ENCODE assay signal across 11 cellular contexts in the genomic region with DNA sequence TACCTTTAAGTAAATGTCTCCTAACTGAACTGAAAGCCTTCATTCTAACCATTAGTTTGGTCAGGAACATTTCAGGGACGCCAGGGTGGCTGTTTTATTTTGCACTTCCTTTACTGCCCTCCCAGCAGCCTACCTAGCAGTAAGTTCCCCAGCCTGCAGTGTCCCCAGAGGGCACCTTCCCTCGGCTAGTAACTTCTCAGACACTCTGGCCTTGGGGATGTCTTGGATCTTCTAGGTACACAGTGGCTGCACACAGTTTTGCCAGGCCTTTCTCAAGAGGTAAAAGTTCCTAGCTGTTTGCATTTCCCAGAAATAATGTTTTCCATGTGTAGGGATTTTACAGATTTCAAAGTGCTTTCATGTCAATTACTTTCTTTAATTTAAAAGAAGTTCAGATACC. TPM values are rescaled to one million over a fixed set of nuclear protein-coding genes. Genes with fewer than 3 reads are reported as not detected.
DNase-seq lines count a peak whose midpoint lies in the region; ATAC-seq and TF ChIP-seq lines count a peak whose summit lies in the region.
"Had no signal": no experiment of that assay in that cellular context is flagged by ENCODE, and none has a peak within 500 bp of the region (broad histone marks: within the 10 kb centered on the region; RNA-seq: fewer than 3 reads in every experiment).

No MANE protein-coding gene starts in this region.

- H3K4me3 ChIP-seq in left ventricle myocardium inferior, result peak overlapping the region; percentile 72

- no peak for TF ChIP-seq CTCF in left ventricle myocardium inferior (IDR thresholded peaks at IDR 0.05; ENCODE audit: borderline replicate concordance)

- H3K36me3 ChIP-seq in ES-I3 (ENCODE audit: insufficient read depth, low read length), result no peaks in the 10 kb centered on the region
- H3K36me3 ChIP-seq in left ventricle myocardium inferior, result no peaks in the 10 kb centered on the region

- H3K27ac Mint-ChIP-seq in activated CD4-positive, alpha-beta T cell treated with anti-CD3 and anti-CD28 coated beads, Interleukin-2, amount 10 ng/mL, durations not matched to agents 24 days and 14 days, result no peak overlapping the region
- H3K27ac Mint-ChIP-seq: activated B cell treated with CpG ODN at 0.5 μM for 24 hours had no signal

- H3K27me3 Mint-ChIP-seq in activated CD4-positive, alpha-beta T cell treated with anti-CD3 and anti-CD28 coated beads, Interleukin-2, amount 10 ng/mL, durations not matched to agents 24 days and 14 days, result peaks cover 25% of the 10 kb centered on the region

- H3K4me1 Mint-ChIP-seq in activated CD4-positive, alpha-beta T cell treated with anti-CD3 and anti-CD28 coated beads, Interleukin-2, amount 10 ng/mL, durations not matched to agents 24 days and 14 days, result peaks cover 3% of the 10 kb centered on the region

- intact Hi-C loops in left ventricle myocardium inferior (cut with micrococcal nuclease), result no loop called here
- intact Hi-C loops in sciatic nerve (cut with DNase I), result no loop called here
- intact Hi-C loops in activated CD4-positive, alpha-beta T cell treated with anti-CD3 and anti-CD28 coated beads, Interleukin-2, amount 10 ng/mL, durations not matched to agents 24 days and 14 days (cut with micrococcal nuclease), result no loop called here

- ATAC-seq in sciatic nerve, result peak; percentile 53

- H3K9ac ChIP-seq in ES-I3 (ENCODE audit: low read depth, low read length), result peak overlapping the region; percentile 54

- in situ Hi-C loops in G401 (cut with HindIII; ENCODE audit: low sequenced_read_pairs), result no loop called here

- peak overlapping the region; percentile 88 for H3K27ac ChIP-seq in left ventricle myocardium inferior (replicated peaks)
- H3K27ac ChIP-seq: body of pancreas had no signal

- no peaks in the 10 kb centered on the region for H3K36me3 Mint-ChIP-seq in activated CD4-positive, alpha-beta T cell treated with anti-CD3 and anti-CD28 coated beads, Interleukin-2, amount 10 ng/mL, durations not matched to agents 24 days and 14 days (ENCODE audit: low read depth)

- H3K4me1 ChIP-seq in ES-I3 (ENCODE audit: insufficient read depth, low read length), result no peaks in the 10 kb centered on the region; the same call in 1 of the 2 replicates
- H3K4me1 ChIP-seq in left ventricle myocardium inferior, result peaks cover 21% of the 10 kb centered on the region

- no peaks in the 10 kb centered on the region for H3K9me3 Mint-ChIP-seq in activated CD4-positive, alpha-beta T cell treated with anti-CD3 and anti-CD28 coated beads, Interleukin-2, amount 10 ng/mL, durations not matched to agents 24 days and 14 days
- H3K9me3 Mint-ChIP-seq: activated B cell treated with CpG ODN at 0.5 μM for 24 hours had no signal

- no peaks in the 10 kb centered on the region for H3K27me3 ChIP-seq in left ventricle myocardium inferior (ENCODE audit: low read depth)
- H3K27me3 ChIP-seq: body of pancreas had no signal

- DNase-seq in UCSD-AML1 (lab: John Stamatoyannopoulos, UW; ENCODE audit: unreplicated experiment) (peak; percentile 8), left ventricle myocardium inferior (no peak), sciatic nerve (ENCODE audit: low spot score) (no peak), G401 (ENCODE audit: low spot score) (no peak), CD1c-positive myeloid dendritic cell (ENCODE audit: extremely low spot score) (no peak)
- DNase-seq in activated CD4-positive, CD25-positive, alpha-beta regulatory T cell treated with anti-CD3 and anti-CD28 coated beads, Interleukin-2, amount 50 U/mL, for 72 hours, result no peak
- no peak for DNase-seq in activated CD4-positive, alpha-beta T cell treated with anti-CD3 and anti-CD28 coated beads, Interleukin-2, amount 10 ng/mL, durations not matched to agents 24 days and 14 days
- DNase-seq: activated B cell treated with CpG ODN at 0.5 μM for 24 hours, NCI-H774 had no signal

- H3K9me3 ChIP-seq in ES-I3 (ENCODE audit: control insufficient read depth, insufficient read depth, low read length) (no peaks in the 10 kb centered on the region), left ventricle myocardium inferior (replicated peaks) (no peaks in the 10 kb centered on the region)
- H3K9me3 ChIP-seq: body of pancreas had no signal

- no peak overlapping the region for H3K4me3 Mint-ChIP-seq in activated CD4-positive, alpha-beta T cell treated with anti-CD3 and anti-CD28 coated beads, Interleukin-2, amount 10 ng/mL, durations not matched to agents 24 days and 14 days
- H3K4me3 Mint-ChIP-seq: activated B cell treated with CpG ODN at 0.5 μM for 24 hours had no signal

RNA-seq across cellular contexts. Expression of a gene that starts 0.4 kb away (rescaled TPM):
- 185 TPM for total RNA-seq in left ventricle myocardium inferior
- total RNA-seq in sciatic nerve, result 88.8 TPM
- not detected in 2 replicates for total RNA-seq in G401 (2014; rRNA removed; shearing (Covaris generic))
- total RNA-seq in activated CD4-positive, alpha-beta T cell treated with anti-CD3 and anti-CD28 coated beads, Interleukin-2, amount 10 ng/mL, durations not matched to agents 24 days and 14 days, result 0.47 and 0.64 TPM in 2 replicates

Comparison
In these comparisons a context has a peak if more than half of its experiments do, and no peak if none do; other contexts are left out.
1. RNA of a gene that starts 0.4 kb away (total RNA-seq): 185 TPM in left ventricle myocardium inferior (single experiment) and 88.8 TPM in sciatic nerve (single experiment); 0.47 to 0.64 TPM in activated CD4-positive, alpha-beta T cell treated with anti-CD3 and anti-CD28 coated beads, Interleukin-2, amount 10 ng/mL, durations not matched to agents 24 days and 14 days and not detected in G401; every median in the first group is over 10 times any median in the second.